Comparison of ENCODE assay signal across 8 cellular contexts in genomic region chr1:34865981-34866761, GRCh38. TPM values are rescaled to one million over a fixed set of nuclear protein-coding genes. Genes with fewer than 3 reads are reported as not detected.
DNase-seq lines count a peak whose midpoint lies in the region; ATAC-seq, FAIRE-seq and TF ChIP-seq lines count a peak whose summit lies in the region.

No MANE protein-coding gene starts in this region.

- H3K27me3 Mint-ChIP-seq in CD4-positive, alpha-beta T cell = no peaks in the 10 kb centered on the region
- peaks cover 7% of the 10 kb centered on the region for H3K27me3 Mint-ChIP-seq in T-helper 17 cell

- no peaks in the 10 kb centered on the region for H3K36me3 Mint-ChIP-seq in CD4-positive, alpha-beta T cell (ENCODE audit: low read depth)
- no peaks in the 10 kb centered on the region for H3K36me3 Mint-ChIP-seq in T-helper 17 cell (ENCODE audit: low read depth)

- in situ Hi-C loops in KBM-7 (cut with MboI; ENCODE audit: low pct_unique_long_range_greater_than_20kb, low sequenced_read_pairs) = no loop called here

- H3K27me3 ChIP-seq in CD4-positive, alpha-beta T cell (ENCODE audit: control insufficient read depth, insufficient read depth, low read length) = no peaks in the 10 kb centered on the region
- H3K27me3 ChIP-seq in right atrium auricular region = no peaks in the 10 kb centered on the region

- peak; percentile 97 for TF ChIP-seq CTCF in CD4-positive, alpha-beta T cell (IDR thresholded peaks at IDR 0.05)
- peak; percentile 90 to 97 for TF ChIP-seq CTCF in right atrium auricular region (IDR thresholded peaks at IDR 0.05)

- H3K27ac Mint-ChIP-seq in CD4-positive, alpha-beta T cell = peak overlapping the region; percentile 82
- H3K27ac Mint-ChIP-seq in T-helper 17 cell = peak overlapping the region; percentile 54

- ATAC-seq in CD4-positive, alpha-beta T cell (ENCODE audit: poor library complexity) = peak; percentile 85
- ATAC-seq in GM19452 (IDR thresholded peaks at IDR 0.05; ENCODE audit: unreplicated experiment) = peak; percentile 59
- ATAC-seq in T-helper 17 cell = peak; percentile 90

- intact Hi-C loops in CD4-positive, alpha-beta T cell (cut with DNase I, micrococcal nuclease) = loop anchor here (1.0 to 10.0 kb wide), 10 partner anchors 14 to 1599 kb away; partner anchors contain the start of genes ADPRS (in 1 of the 2), KIAA0319L (in 1 of the 2), MRPS15 (in 1 of the 2) and NCDN (in 1 of the 2)

- H3K36me3 ChIP-seq in right atrium auricular region = no peaks in the 10 kb centered on the region

- peak overlapping the region; percentile 62 to 74 for H3K4me3 ChIP-seq in right atrium auricular region

- H3K4me1 ChIP-seq in right atrium auricular region = peaks cover 0 to 13% of the 10 kb centered on the region in 2 donors

- no peaks in the 10 kb centered on the region for H3K9me3 Mint-ChIP-seq in CD4-positive, alpha-beta T cell

- DNase-seq in CD4-positive, alpha-beta T cell = peak; percentile 81 to 96 (median 92)
- DNase-seq in KBM-7 (peak; percentile 88), T-helper 17 cell (peak; percentile 87 to 94 (median 89)), amygdala (lab: John Stamatoyannopoulos, UW) (peak in 44 of 56 donors; percentile 16 to 86 (median 48)), right atrium auricular region (ENCODE audit: low spot score) (peak; percentile 88), putamen (ENCODE audit: low spot score) (peak; percentile 58), urothelium cell line (ENCODE audit: low spot score) (peak; percentile 87)

- CTCF ChIA-PET in CD4-positive, alpha-beta T cell (lab: Charles Lee) = interaction anchor here (0.7 to 7.2 kb wide), 7 partner anchors 8 to 213 kb away, joined by 3 to 131 read pairs (median 5); partner anchors contain the start of genes TMEM35B and ZMYM1

- POLR2A ChIA-PET in CD4-positive, alpha-beta T cell (lab: Charles Lee) = interaction anchor here (1.0 to 1.5 kb wide), 5 partner anchors 13 to 119 kb away, joined by 4 to 10 read pairs (median 4); partner anchors contain the start of gene TMEM35B

- peak overlapping the region; percentile 89 for H3K4me3 Mint-ChIP-seq in CD4-positive, alpha-beta T cell
- H3K4me3 Mint-ChIP-seq in T-helper 17 cell = peak overlapping the region; percentile 89

- H3K9me3 ChIP-seq in CD4-positive, alpha-beta T cell (ENCODE audit: control insufficient read depth, low read length) = no peaks in the 10 kb centered on the region
- H3K9me3 ChIP-seq in T-helper 17 cell (ENCODE audit: control insufficient read depth, low read length, poor library complexity, severe bottlenecking) = no peaks in the 10 kb centered on the region
- no peaks in the 10 kb centered on the region for H3K9me3 ChIP-seq in right atrium auricular region

- FAIRE-seq in urothelium cell line (lab: Jason Lieb, UNC) = no peak

- peak overlapping the region; percentile 55 for H3K27ac ChIP-seq in CD4-positive, alpha-beta T cell (ENCODE audit: low read depth, low read length)
- H3K27ac ChIP-seq in right atrium auricular region = peak overlapping the region; percentile 81 to 84

- H3K4me1 Mint-ChIP-seq in CD4-positive, alpha-beta T cell (ENCODE audit: low read depth) = peaks cover 49% of the 10 kb centered on the region
- H3K4me1 Mint-ChIP-seq in T-helper 17 cell = peaks cover 22% of the 10 kb centered on the region

RNA-seq across cellular contexts. Expression of gene SMIM12, which starts 6.6 kb away (rescaled TPM):
- 10 to 100 TPM; 43.0 to 44.6 TPM for total RNA-seq in CD4-positive, alpha-beta T cell
- total RNA-seq in T-helper 17 cell (10 to 100 TPM; 29.6 to 39.2 TPM), right atrium auricular region (10 to 100 TPM; 26.6 to 34.0 TPM)

Comparison
In these comparisons a context has a peak if more than half of its experiments do, and no peak if none do; other contexts are left out.
1. Peak in every context shown above with its lines: DNase-seq, ATAC-seq, H3K4me3 ChIP-seq and H3K27ac ChIP-seq.